In genomic region chr12:58949954-58950738, GRCh38 we compare ENCODE assay signal across 4 cellular contexts. TPM values are rescaled to one million over a fixed set of nuclear protein-coding genes. Genes with fewer than 3 reads are reported as not detected.
"Had no signal": no experiment of that assay in that cellular context is flagged by ENCODE, and none has a peak within 500 bp of the region (broad histone marks: within the 10 kb centered on the region; RNA-seq: fewer than 3 reads in every experiment).

No MANE protein-coding gene starts in this region.

RNA-seq across cellular contexts. Expression of gene LRIG3, which starts 29.8 kb away (rescaled TPM):
- total RNA-seq: activated B cell treated with CpG ODN at 0.5 μM for 24 hours; activated CD8-positive, alpha-beta T cell treated with anti-CD3 and anti-CD28 coated beads for 36 hours; activated T-helper 17 cell treated with anti-CD3 and anti-CD28 coated beads, Interleukin-2, amount 50 U/mL, for 72 hours had no signal
- polyA plus RNA-seq: naive thymus-derived CD4-positive, alpha-beta T cell had no signal
